In the genomic region with DNA sequence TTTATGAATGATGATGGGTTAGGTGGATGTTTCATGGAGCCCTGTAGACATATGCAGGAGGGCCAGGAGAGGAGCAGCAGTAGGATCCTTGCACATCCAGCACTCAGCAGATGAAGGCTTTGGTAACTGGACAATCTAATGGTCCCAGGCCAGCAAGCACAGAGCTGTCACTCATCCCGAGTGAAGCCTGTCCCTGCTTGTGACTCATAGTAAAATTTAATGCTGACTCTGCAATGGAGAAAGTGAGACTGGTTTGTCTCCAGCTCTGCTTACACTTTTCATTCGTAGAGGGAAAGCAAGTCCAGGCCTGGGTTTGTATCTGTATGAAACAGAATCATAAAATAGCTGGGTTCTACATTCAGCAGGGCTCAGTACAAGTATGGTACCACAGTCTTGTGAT, we compare ENCODE assay signal across 35 cellular contexts.
"Had no signal": no experiment of that assay in that cellular context is flagged by ENCODE, and none has a peak within 500 bp of the region (broad histone marks: within the 10 kb centered on the region; RNA-seq: fewer than 3 reads in every experiment).

No MANE protein-coding gene starts in this region.

- H3K36me3 Mint-ChIP-seq: activated CD4-positive, alpha-beta memory T cell treated with anti-CD3 and anti-CD28 coated beads for 36 hours; activated CD8-positive, alpha-beta memory T cell treated with anti-CD3 and anti-CD28 coated beads, Interleukin-2, amount 10 ng/mL, durations not matched to agents 7 days and 5 days; activated naive CD4-positive, alpha-beta T cell treated with anti-CD3 and anti-CD28 coated beads, Interleukin-2, amount 50 U/mL, for 72 hours; activated naive CD8-positive, alpha-beta T cell treated with anti-CD3 and anti-CD28 coated beads for 36 hours; T-cell had no signal

- H3K36me3 ChIP-seq: adrenal gland, brain microvascular endothelial cell, breast epithelium had no signal

- H3K9me3 ChIP-seq: adrenal gland, body of pancreas, breast epithelium had no signal

- H3K4me3 Mint-ChIP-seq: activated B cell treated with CpG ODN at 0.5 μM for 24 hours; activated CD4-positive, alpha-beta memory T cell treated with anti-CD3 and anti-CD28 coated beads for 36 hours; activated CD4-positive, alpha-beta T cell treated with anti-CD3 and anti-CD28 coated beads, Interleukin-2, amount 10 ng/mL, durations not matched to agents 24 days and 14 days; activated CD8-positive, alpha-beta memory T cell treated with anti-CD3 and anti-CD28 coated beads, Interleukin-2, amount 10 ng/mL, durations not matched to agents 7 days and 5 days; activated CD8-positive, alpha-beta T cell treated with anti-CD3 and anti-CD28 coated beads, Interleukin-2, amount 10 ng/mL, durations not matched to agents 7 days and 5 days; activated naive CD4-positive, alpha-beta T cell treated with anti-CD3 and anti-CD28 coated beads for 36 hours; activated naive CD8-positive, alpha-beta T cell treated with anti-CD3 and anti-CD28 coated beads for 36 hours; activated T-cell treated with anti-CD3 and anti-CD28 coated beads, Interleukin-2, amount 50 U/mL, for 24 hours; T-cell; T-helper 2 cell treated with Interferon-gamma antibody and Interleukin-4, amounts not matched to agents 5 μg/mL and 100 μg/mL, for 36 hours had no signal

- H3K4me1 ChIP-seq: adrenal gland, breast epithelium had no signal

- DNase-seq: activated B cell treated with CpG ODN at 0.5 μM for 24 hours; activated CD4-positive, alpha-beta memory T cell treated with anti-CD3 and anti-CD28 coated beads for 36 hours; activated CD4-positive, alpha-beta T cell treated with anti-CD3 and anti-CD28 coated beads for 4 hours; activated CD4-positive, alpha-beta T cell treated with anti-CD3 and anti-CD28 coated beads, Interleukin-2, amount 10 ng/mL, durations not matched to agents 24 days and 14 days; activated CD4-positive, alpha-beta T cell treated with anti-CD3 and anti-CD28 coated beads, Interleukin-2, amount 50 U/mL, for 1 hour; activated CD4-positive, alpha-beta T cell treated with anti-CD3 and anti-CD28 coated beads, Interleukin-2, amount 50 U/mL, for 4 hours; activated CD4-positive, CD25-positive, alpha-beta regulatory T cell treated with anti-CD3 and anti-CD28 coated beads, Interleukin-2, amount 50 U/mL, for 72 hours; activated CD8-positive, alpha-beta memory T cell treated with anti-CD3 and anti-CD28 coated beads for 24 hours; activated CD8-positive, alpha-beta memory T cell treated with anti-CD3 and anti-CD28 coated beads, Interleukin-2, amount 10 ng/mL, durations not matched to agents 7 days and 5 days; activated CD8-positive, alpha-beta memory T cell treated with anti-CD3 and anti-CD28 coated beads, Interleukin-2, amount 50 U/mL, for 48 hours; activated CD8-positive, alpha-beta T cell treated with anti-CD3 and anti-CD28 coated beads, Interleukin-2, amount 10 ng/mL, durations not matched to agents 7 days and 5 days; activated effector memory CD4-positive, alpha-beta T cell treated with anti-CD3 and anti-CD28 coated beads, Interleukin-2, amount 50 U/mL, for 16 hours; activated gamma-delta T cell treated with Interleukin-2 at 50 U/mL for 16 hours; activated naive CD4-positive, alpha-beta T cell; activated naive CD4-positive, alpha-beta T cell treated with anti-CD3 and anti-CD28 coated beads for 36 hours; activated naive CD4-positive, alpha-beta T cell treated with anti-CD3 and anti-CD28 coated beads, Interleukin-2, amount 50 U/mL, for 16 hours; activated naive CD8-positive, alpha-beta T cell treated with anti-CD3 and anti-CD28 coated beads for 36 hours; activated T-cell treated with anti-CD3 and anti-CD28 coated beads, Interleukin-2, amount 50 U/mL, for 24 hours; activated T-cell treated with anti-CD3 and anti-CD28 coated beads, Interleukin-2, amount 50 U/mL, for 48 hours; adrenal gland; amniotic stem cell; aorta; body of pancreas; brain microvascular endothelial cell; central memory CD4-positive, alpha-beta T cell; T-cell; T-helper 2 cell; T-helper 9 cell had no signal

- H3K9me3 Mint-ChIP-seq: activated B cell treated with CpG ODN at 0.5 μM for 24 hours; activated CD4-positive, alpha-beta memory T cell treated with anti-CD3 and anti-CD28 coated beads for 36 hours; activated CD4-positive, alpha-beta T cell treated with anti-CD3 and anti-CD28 coated beads, Interleukin-2, amount 10 ng/mL, durations not matched to agents 24 days and 14 days; activated naive CD4-positive, alpha-beta T cell treated with anti-CD3 and anti-CD28 coated beads for 36 hours; activated naive CD4-positive, alpha-beta T cell treated with anti-CD3 and anti-CD28 coated beads, Interleukin-2, amount 50 U/mL, for 72 hours; activated naive CD8-positive, alpha-beta T cell treated with anti-CD3 and anti-CD28 coated beads for 36 hours; activated T-cell treated with anti-CD3 and anti-CD28 coated beads, Interleukin-2, amount 50 U/mL, for 24 hours; activated T-helper 2 cell treated with anti-CD3 and anti-CD28 coated beads, Interferon-gamma antibody, Interleukin-2, Interleukin-4, amounts not matched to agents 10 μg/mL and 5 μg/mL and 100 μg/mL, durations not matched to agents 14 hours and 24 hours and 36 hours; T-cell; T-helper 2 cell treated with Interferon-gamma antibody and Interleukin-4, amounts not matched to agents 5 μg/mL and 100 μg/mL, for 36 hours had no signal

- ATAC-seq: activated CD8-positive, alpha-beta memory T cell treated with anti-CD3 and anti-CD28 coated beads, Interleukin-2, amount 10 ng/mL, durations not matched to agents 7 days and 5 days; activated CD8-positive, alpha-beta T cell treated with anti-CD3 and anti-CD28 coated beads, Interleukin-2, amount 10 ng/mL, durations not matched to agents 7 days and 5 days; activated naive CD4-positive, alpha-beta T cell treated with anti-CD3 and anti-CD28 coated beads, Interleukin-2, amount 50 U/mL, for 72 hours; body of pancreas; T-cell had no signal

- FAIRE-seq: astrocyte, TTC549 had no signal

- H3K4me1 Mint-ChIP-seq: activated B cell treated with CpG ODN at 0.5 μM for 24 hours; activated CD4-positive, alpha-beta T cell treated with anti-CD3 and anti-CD28 coated beads, Interleukin-2, amount 10 ng/mL, durations not matched to agents 24 days and 14 days; activated CD8-positive, alpha-beta memory T cell treated with anti-CD3 and anti-CD28 coated beads, Interleukin-2, amount 10 ng/mL, durations not matched to agents 7 days and 5 days; activated naive CD8-positive, alpha-beta T cell treated with anti-CD3 and anti-CD28 coated beads for 36 hours; T-cell had no signal

- H3K27me3 ChIP-seq: adrenal gland, body of pancreas, brain microvascular endothelial cell, breast epithelium had no signal

- H3K27ac Mint-ChIP-seq: activated B cell treated with CpG ODN at 0.5 μM for 24 hours; activated CD4-positive, alpha-beta memory T cell treated with anti-CD3 and anti-CD28 coated beads for 36 hours; activated CD4-positive, alpha-beta T cell treated with anti-CD3 and anti-CD28 coated beads, Interleukin-2, amount 10 ng/mL, durations not matched to agents 24 days and 14 days; activated CD8-positive, alpha-beta memory T cell treated with anti-CD3 and anti-CD28 coated beads, Interleukin-2, amount 10 ng/mL, durations not matched to agents 7 days and 5 days; activated CD8-positive, alpha-beta T cell treated with anti-CD3 and anti-CD28 coated beads, Interleukin-2, amount 10 ng/mL, durations not matched to agents 7 days and 5 days; activated naive CD4-positive, alpha-beta T cell treated with anti-CD3 and anti-CD28 coated beads for 36 hours; activated naive CD4-positive, alpha-beta T cell treated with anti-CD3 and anti-CD28 coated beads, Interleukin-2, amount 50 U/mL, for 72 hours; activated naive CD8-positive, alpha-beta T cell treated with anti-CD3 and anti-CD28 coated beads for 36 hours; activated T-cell treated with anti-CD3 and anti-CD28 coated beads, Interleukin-2, amount 50 U/mL, for 24 hours; activated T-helper 2 cell treated with anti-CD3 and anti-CD28 coated beads, Interferon-gamma antibody, Interleukin-2, Interleukin-4, amounts not matched to agents 10 μg/mL and 5 μg/mL and 100 μg/mL, durations not matched to agents 14 hours and 24 hours and 36 hours; T-cell; T-helper 2 cell treated with Interferon-gamma antibody and Interleukin-4, amounts not matched to agents 5 μg/mL and 100 μg/mL, for 36 hours had no signal

- H3K4me3 ChIP-seq: adrenal gland, body of pancreas, breast epithelium had no signal

- H3K27ac ChIP-seq: adrenal gland, body of pancreas, brain microvascular endothelial cell, breast epithelium, VCaP had no signal
